15 cellular contexts compared by ENCODE assay signal in genomic region chr2:208319403-208319802, GRCh38. TPM values are rescaled to one million over a fixed set of nuclear protein-coding genes. Genes with fewer than 3 reads are reported as not detected.
DNase-seq lines count a peak whose midpoint lies in the region; ATAC-seq and TF ChIP-seq lines count a peak whose summit lies in the region.
"Had no signal": no experiment of that assay in that cellular context is flagged by ENCODE, and none has a peak within 500 bp of the region (broad histone marks: within the 10 kb centered on the region; RNA-seq: fewer than 3 reads in every experiment).

No MANE protein-coding gene starts in this region.

- no peak for TF ChIP-seq POLR2A in upper lobe of left lung (IDR thresholded peaks at IDR 0.05)

- H3K9me3 Mint-ChIP-seq in chondrocyte (ENCODE audit: low read depth) = no peaks in the 10 kb centered on the region
- H3K9me3 Mint-ChIP-seq: activated naive CD4-positive, alpha-beta T cell treated with anti-CD3 and anti-CD28 coated beads for 36 hours had no signal

- TF ChIP-seq EP300 in upper lobe of left lung (IDR thresholded peaks at IDR 0.05) = no peak

- H3K4me1 Mint-ChIP-seq in chondrocyte (ENCODE audit: low read depth) = peaks cover 40% of the 10 kb centered on the region

- H3K4me1 ChIP-seq in thoracic aorta (ENCODE audit: control insufficient read depth in 1 of 2, low read depth in 2 of 2) = peaks cover 21 to 46% of the 10 kb centered on the region in 2 donors
- no peaks in the 10 kb centered on the region for H3K4me1 ChIP-seq in upper lobe of left lung

- H3K27me3 Mint-ChIP-seq in chondrocyte (ENCODE audit: low read depth) = no peaks in the 10 kb centered on the region

- H3K9me3 ChIP-seq in thoracic aorta = no peaks in the 10 kb centered on the region
- H3K9me3 ChIP-seq in upper lobe of left lung = no peaks in the 10 kb centered on the region
- H3K9me3 ChIP-seq: MG63 had no signal

- H3K27ac Mint-ChIP-seq in chondrocyte (ENCODE audit: unreplicated experiment) = peak overlapping the region; percentile 73
- H3K27ac Mint-ChIP-seq: activated naive CD4-positive, alpha-beta T cell treated with anti-CD3 and anti-CD28 coated beads for 36 hours had no signal

- TF ChIP-seq CTCF in chondrocyte (IDR thresholded peaks at IDR 0.05) (no peak), thoracic aorta (IDR thresholded peaks at IDR 0.05) (no peak), dorsolateral prefrontal cortex (IDR thresholded peaks at IDR 0.05 in 54 of 56, conservative IDR thresholded peaks at IDR 0.05 in 2 of 56; ENCODE audit: low read depth in 1 of 56, partially characterized antibody in 56 of 56) (no peak), upper lobe of left lung (IDR thresholded peaks at IDR 0.05) (no peak)

- H3K4me3 Mint-ChIP-seq in chondrocyte (ENCODE audit: unreplicated experiment) = peak overlapping the region; percentile 9
- H3K4me3 Mint-ChIP-seq: activated naive CD4-positive, alpha-beta T cell treated with anti-CD3 and anti-CD28 coated beads for 36 hours had no signal

- H3K27ac ChIP-seq in thoracic aorta (peak overlapping the region; percentile 59 to 92), dorsolateral prefrontal cortex (peak overlapping the region in 3 of 59 donors; percentile 44 to 62 (median 61)), upper lobe of left lung (no peak overlapping the region)

- 74 to 94% methylated on average over 2 of the region's 2 CpGs for WGBS in upper lobe of left lung, 2 donors

- H3K27me3 ChIP-seq in thoracic aorta (replicated peaks; ENCODE audit: insufficient read depth) (no peaks in the 10 kb centered on the region), dorsolateral prefrontal cortex (no peaks in the 10 kb centered on the region), upper lobe of left lung (no peaks in the 10 kb centered on the region)
- H3K27me3 ChIP-seq: MG63 had no signal

- H3K36me3 Mint-ChIP-seq in chondrocyte (ENCODE audit: low read depth) = peaks cover 26% of the 10 kb centered on the region

- ATAC-seq in GM19395 (IDR thresholded peaks at IDR 0.05; ENCODE audit: unreplicated experiment) (peak; percentile 35), HG03097 (IDR thresholded peaks at IDR 0.05; ENCODE audit: low FRiP score, unreplicated experiment) (peak; percentile 39), thoracic aorta (ENCODE audit: insufficient number of reproducible peaks, low FRiP score, low read depth) (no peak), upper lobe of left lung (ENCODE audit: low FRiP score in 2 of 2) (no peak)
- ATAC-seq: activated CD4-positive, CD25-positive, alpha-beta regulatory T cell treated with anti-CD3 and anti-CD28 coated beads, Interleukin-2, amount 50 U/mL, for 24 hours had no signal

- no peak for DNase-seq in chondrocyte (ENCODE audit: low spot score)
- DNase-seq in thoracic aorta (ENCODE audit: low spot score) = no peak
- no peak for DNase-seq in LoVo (ENCODE audit: low spot score)
- DNase-seq in dorsolateral prefrontal cortex = no peak
- DNase-seq in upper lobe of left lung = no peak
- DNase-seq: activated naive CD4-positive, alpha-beta T cell treated with anti-CD3 and anti-CD28 coated beads for 36 hours; Calu3; effector memory CD4-positive, alpha-beta T cell; MG63; NCI-H524 treated with DMSO at 0.1 percent for 48 hours; SHP77 treated with DMSO at 0.1 percent for 48 hours had no signal

- intact Hi-C loops in dorsolateral prefrontal cortex (cut with DNase I) = no loop called here

- H3K4me3 ChIP-seq in thoracic aorta = no peak overlapping the region
- H3K4me3 ChIP-seq in dorsolateral prefrontal cortex = no peak overlapping the region
- no peak overlapping the region for H3K4me3 ChIP-seq in upper lobe of left lung
- H3K4me3 ChIP-seq: lung, MG63 had no signal

- H3K36me3 ChIP-seq in thoracic aorta (peaks cover 8% of the 10 kb centered on the region), upper lobe of left lung (peaks cover 8 to 49% (median 37%) of the 10 kb centered on the region in 4 donors)

RNA-seq across cellular contexts. Expression of gene PIKFYVE, which starts 53.3 kb away (rescaled TPM):
- total RNA-seq in chondrocyte (24.7 to 29.3 TPM (median 28.3 TPM) in 3 replicates), thoracic aorta (10 to 100 TPM; 18.0 to 29.4 TPM), dorsolateral prefrontal cortex (10 to 100 TPM; 45.3 to 68.9 (median 55.6) TPM), upper lobe of left lung (10 to 100 TPM; 20.1 to 48.2 (median 25.1) TPM)

Comparison
In these comparisons a context has a peak if more than half of its experiments do, and no peak if none do; other contexts are left out.
1. ATAC-seq: peak in GM19395 (single experiment) and HG03097 (single experiment); none in thoracic aorta (single experiment) and upper lobe of left lung (0 of 2).
2. H3K27ac ChIP-seq: peak in thoracic aorta (2 of 2); none in upper lobe of left lung (0 of 4).